27 cellular contexts compared by ENCODE assay signal in genomic region chr2:234163510-234163909, GRCh38.
A peak's percentile ranks its signal among the peaks of the same experiment; 100 is the strongest.
DNase-seq lines count a peak whose midpoint lies in the region; ATAC-seq and TF ChIP-seq lines count a peak whose summit lies in the region.
"Had no signal": no experiment of that assay in that cellular context is flagged by ENCODE, and none has a peak within 500 bp of the region (broad histone marks: within the 10 kb centered on the region; RNA-seq: fewer than 3 reads in every experiment).

No MANE protein-coding gene starts in this region.

- H3K4me3 ChIP-seq in CD4-positive, CD25-positive, alpha-beta regulatory T cell (ENCODE audit: low read depth, low read length), result no peak overlapping the region
- no peak overlapping the region for H3K4me3 ChIP-seq in naive thymus-derived CD4-positive, alpha-beta T cell (ENCODE audit: low read length)
- no peak overlapping the region for H3K4me3 ChIP-seq in osteoblast (ENCODE audit: insufficient read depth, low read length)
- H3K4me3 ChIP-seq in spleen, result no peak overlapping the region
- H3K4me3 ChIP-seq: breast epithelium, mucosa of descending colon, ovary, thoracic aorta, uterus had no signal

- H3K27ac Mint-ChIP-seq in activated CD4-positive, alpha-beta T cell treated with anti-CD3 and anti-CD28 coated beads for 36 hours, result peak overlapping the region; percentile 7
- peak overlapping the region; percentile 21 to 30 (median 24) for H3K27ac Mint-ChIP-seq in CD4-positive, CD25-positive, alpha-beta regulatory T cell
- H3K27ac Mint-ChIP-seq in T-cell, result peak overlapping the region; percentile 36 to 50
- H3K27ac Mint-ChIP-seq in naive thymus-derived CD4-positive, alpha-beta T cell, result peak overlapping the region in 8 of 9 donors; percentile 2 to 82 (median 58)
- no peak overlapping the region for H3K27ac Mint-ChIP-seq in activated CD4-positive, alpha-beta memory T cell treated with anti-CD3 and anti-CD28 coated beads, Interleukin-2, amount 10 ng/mL, durations not matched to agents 7 days and 5 days
- H3K27ac Mint-ChIP-seq: activated CD8-positive, alpha-beta memory T cell treated with anti-CD3 and anti-CD28 coated beads, Interleukin-2, amount 10 ng/mL, durations not matched to agents 7 days and 5 days; stimulated activated naive CD8-positive, alpha-beta T cell treated with anti-CD3 and anti-CD28 coated beads, Interleukin-15, Interleukin-2, amounts not matched to agents 100 ng/mL and 50 ng/mL, for 24 hours had no signal

- ATAC-seq in activated CD4-positive, alpha-beta T cell treated with anti-CD3 and anti-CD28 coated beads for 36 hours, result no peak
- no peak for ATAC-seq in CD4-positive, CD25-positive, alpha-beta regulatory T cell (ENCODE audit: low read depth in 2 of 2)
- ATAC-seq in T-cell (replicated peaks in 1 of 4), result no peak
- ATAC-seq in naive thymus-derived CD4-positive, alpha-beta T cell, result no peak
- ATAC-seq: activated naive CD4-positive, alpha-beta T cell treated with anti-CD3 and anti-CD28 coated beads, Interleukin-2, amount 50 U/mL, for 72 hours; mucosa of descending colon had no signal

- no peak overlapping the region for H2AFZ ChIP-seq in osteoblast (ENCODE audit: low read length)

- no peaks in the 10 kb centered on the region for H3K79me2 ChIP-seq in osteoblast (ENCODE audit: insufficient read depth, low read length)

- H3K4me2 ChIP-seq in osteoblast (ENCODE audit: insufficient read depth, low read length), result no peak overlapping the region

- TF ChIP-seq CTCF in osteoblast (IDR thresholded peaks at IDR 0.05; ENCODE audit: extremely low read depth, low read depth, low read length) (no peak), spleen (IDR thresholded peaks at IDR 0.05 in 8 of 11, conservative IDR thresholded peaks at IDR 0.05 in 3 of 11) (no peak)

- intact Hi-C loops in activated CD4-positive, alpha-beta T cell treated with anti-CD3 and anti-CD28 coated beads for 36 hours (cut with DNase I, micrococcal nuclease), result no loop called here
- intact Hi-C loops in naive thymus-derived CD4-positive, alpha-beta T cell (cut with micrococcal nuclease), result no loop called here
- intact Hi-C loops in spleen (cut with DNase I; ENCODE audit: low total_unique reads), result no loop called here

- no peak for DNase-seq in activated CD4-positive, alpha-beta T cell treated with anti-CD3 and anti-CD28 coated beads for 36 hours
- no peak for DNase-seq in activated CD4-positive, alpha-beta T cell treated with anti-CD3 and anti-CD28 coated beads, Interleukin-2, amount 50 U/mL, for 4 hours
- no peak for DNase-seq in CD4-positive, CD25-positive, alpha-beta regulatory T cell
- DNase-seq in T-cell (no peak), osteoblast (ENCODE audit: insufficient read length, low spot score, missing footprints) (no peak), spleen (no peak)
- no peak for DNase-seq in naive thymus-derived CD4-positive, alpha-beta T cell
- no peak for DNase-seq in activated CD4-positive, alpha-beta memory T cell treated with anti-CD3 and anti-CD28 coated beads, Interleukin-2, amount 10 ng/mL, durations not matched to agents 7 days and 5 days
- DNase-seq: activated CD4-positive, alpha-beta T cell treated with anti-CD3 and anti-CD28 coated beads for 48 hours; activated CD8-positive, alpha-beta memory T cell treated with anti-CD3 and anti-CD28 coated beads, Interleukin-2, amount 10 ng/mL, durations not matched to agents 7 days and 5 days; activated T-cell treated with anti-CD3 and anti-CD28 coated beads, Interleukin-2, amount 50 U/mL, for 48 hours; anterior cingulate cortex; DMS153; foreskin melanocyte; GOT3; kidney glomerular epithelial cell; mucosa of descending colon; NCI-H446 treated with DMSO at 0.1 percent for 48 hours; ovary; small intestine; stimulated activated CD4-positive, alpha-beta T cell treated with anti-CD3 and anti-CD28 coated beads, Interleukin-1b, Interleukin-23, amount 100 ng/mL, for 48 hours; T-helper 9 cell; uterus had no signal

- H3K27me3 ChIP-seq in CD4-positive, CD25-positive, alpha-beta regulatory T cell (ENCODE audit: control insufficient read depth, insufficient read depth, low read length), result no peaks in the 10 kb centered on the region
- H3K27me3 ChIP-seq in naive thymus-derived CD4-positive, alpha-beta T cell (ENCODE audit: control insufficient read depth in 2 of 2, insufficient read depth in 2 of 2, low read length in 2 of 2), result no peaks in the 10 kb centered on the region
- H3K27me3 ChIP-seq in osteoblast (ENCODE audit: insufficient read depth, low read length) (no peaks in the 10 kb centered on the region), spleen (replicated peaks in 1 of 7) (no peaks in the 10 kb centered on the region)
- H3K27me3 ChIP-seq: breast epithelium, ovary, uterus had no signal

- H3K9me3 ChIP-seq in CD4-positive, CD25-positive, alpha-beta regulatory T cell (ENCODE audit: control insufficient read depth in 2 of 2, low read length in 2 of 2), result no peaks in the 10 kb centered on the region
- no peaks in the 10 kb centered on the region for H3K9me3 ChIP-seq in naive thymus-derived CD4-positive, alpha-beta T cell (ENCODE audit: control insufficient read depth in 2 of 3, low read length in 3 of 3)
- H3K9me3 ChIP-seq in osteoblast (ENCODE audit: low read depth, low read length) (no peaks in the 10 kb centered on the region), spleen (no peaks in the 10 kb centered on the region)
- H3K9me3 ChIP-seq: breast epithelium, mucosa of descending colon, ovary, thoracic aorta, uterus had no signal

- no peaks in the 10 kb centered on the region for H3K36me3 Mint-ChIP-seq in activated CD4-positive, alpha-beta T cell treated with anti-CD3 and anti-CD28 coated beads for 36 hours (ENCODE audit: low read depth)
- H3K36me3 Mint-ChIP-seq in CD4-positive, CD25-positive, alpha-beta regulatory T cell, result peaks cover 5% of the 10 kb centered on the region
- no peaks in the 10 kb centered on the region for H3K36me3 Mint-ChIP-seq in T-cell
- peaks cover 0 to 6% (median 0%) of the 10 kb centered on the region in 5 donors for H3K36me3 Mint-ChIP-seq in naive thymus-derived CD4-positive, alpha-beta T cell
- no peaks in the 10 kb centered on the region for H3K36me3 Mint-ChIP-seq in activated CD4-positive, alpha-beta memory T cell treated with anti-CD3 and anti-CD28 coated beads, Interleukin-2, amount 10 ng/mL, durations not matched to agents 7 days and 5 days (ENCODE audit: low read depth)
- H3K36me3 Mint-ChIP-seq: activated CD8-positive, alpha-beta memory T cell treated with anti-CD3 and anti-CD28 coated beads, Interleukin-2, amount 10 ng/mL, durations not matched to agents 7 days and 5 days; activated naive CD4-positive, alpha-beta T cell treated with anti-CD3 and anti-CD28 coated beads, Interleukin-2, amount 50 U/mL, for 72 hours had no signal

- TF ChIP-seq POLR2A in spleen (IDR thresholded peaks at IDR 0.05), result no peak

- H3K27me3 Mint-ChIP-seq in activated CD4-positive, alpha-beta T cell treated with anti-CD3 and anti-CD28 coated beads for 36 hours, result no peaks in the 10 kb centered on the region
- peaks cover 4% of the 10 kb centered on the region for H3K27me3 Mint-ChIP-seq in CD4-positive, CD25-positive, alpha-beta regulatory T cell
- H3K27me3 Mint-ChIP-seq in T-cell, result no peaks in the 10 kb centered on the region
- no peaks in the 10 kb centered on the region for H3K27me3 Mint-ChIP-seq in naive thymus-derived CD4-positive, alpha-beta T cell
- no peaks in the 10 kb centered on the region for H3K27me3 Mint-ChIP-seq in activated CD4-positive, alpha-beta memory T cell treated with anti-CD3 and anti-CD28 coated beads, Interleukin-2, amount 10 ng/mL, durations not matched to agents 7 days and 5 days
- H3K27me3 Mint-ChIP-seq: activated CD8-positive, alpha-beta memory T cell treated with anti-CD3 and anti-CD28 coated beads, Interleukin-2, amount 10 ng/mL, durations not matched to agents 7 days and 5 days; stimulated activated naive CD8-positive, alpha-beta T cell treated with anti-CD3 and anti-CD28 coated beads, Interleukin-15, Interleukin-2, amounts not matched to agents 100 ng/mL and 50 ng/mL, for 24 hours had no signal

- 76 to 82% (median 77%) methylated on average over 3 of the region's 3 CpGs for WGBS in spleen, 5 donors

- CTCF ChIA-PET in activated CD4-positive, alpha-beta T cell treated with anti-CD3 and anti-CD28 coated beads for 36 hours (lab: Charles Lee), result interaction anchor here (0.6 kb wide), 3 partner anchors 11 to 423 kb away, joined by 3 read pairs; no protein-coding TSS in a partner anchor
- CTCF ChIA-PET in T-cell (lab: Charles Lee), result interaction anchor here (0.6 to 1.1 kb wide), 2 partner anchors 36 to 381 kb away, joined by 3 read pairs; no protein-coding TSS in a partner anchor
- CTCF ChIA-PET in naive thymus-derived CD4-positive, alpha-beta T cell (lab: Charles Lee), result no interaction called here
- CTCF ChIA-PET in activated CD4-positive, alpha-beta memory T cell treated with anti-CD3 and anti-CD28 coated beads, Interleukin-2, amount 10 ng/mL, durations not matched to agents 7 days and 5 days (lab: Charles Lee), result no interaction called here

- H3K4me3 Mint-ChIP-seq in activated CD4-positive, alpha-beta T cell treated with anti-CD3 and anti-CD28 coated beads for 36 hours, result no peak overlapping the region
- no peak overlapping the region for H3K4me3 Mint-ChIP-seq in CD4-positive, CD25-positive, alpha-beta regulatory T cell
- peak overlapping the region in 1 of 3 donors; percentile 46 for H3K4me3 Mint-ChIP-seq in T-cell
- peak overlapping the region in 5 of 10 donors; percentile 4 to 50 (median 12) for H3K4me3 Mint-ChIP-seq in naive thymus-derived CD4-positive, alpha-beta T cell
- H3K4me3 Mint-ChIP-seq in activated CD4-positive, alpha-beta memory T cell treated with anti-CD3 and anti-CD28 coated beads, Interleukin-2, amount 10 ng/mL, durations not matched to agents 7 days and 5 days, result no peak overlapping the region
- H3K4me3 Mint-ChIP-seq: activated CD8-positive, alpha-beta memory T cell treated with anti-CD3 and anti-CD28 coated beads, Interleukin-2, amount 10 ng/mL, durations not matched to agents 7 days and 5 days; stimulated activated naive CD8-positive, alpha-beta T cell treated with anti-CD3 and anti-CD28 coated beads, Interleukin-15, Interleukin-2, amounts not matched to agents 100 ng/mL and 50 ng/mL, for 24 hours had no signal

- peaks cover 11% of the 10 kb centered on the region for H3K4me1 ChIP-seq in CD4-positive, CD25-positive, alpha-beta regulatory T cell (ENCODE audit: control insufficient read depth, insufficient read depth, low read length, poor library complexity, severe bottlenecking)
- peaks cover 5 to 14% of the 10 kb centered on the region in 2 donors for H3K4me1 ChIP-seq in naive thymus-derived CD4-positive, alpha-beta T cell (ENCODE audit: control insufficient read depth in 2 of 2, insufficient read depth in 2 of 2, low read length in 2 of 2)
- H3K4me1 ChIP-seq in osteoblast (ENCODE audit: insufficient read depth, low read length) (peaks cover 10% of the 10 kb centered on the region), spleen (peaks cover 6 to 37% (median 18%) of the 10 kb centered on the region in 6 donors)
- H3K4me1 ChIP-seq: breast epithelium, uterus had no signal

- no peaks in the 10 kb centered on the region for H4K20me1 ChIP-seq in osteoblast (ENCODE audit: insufficient read depth, low read length)

- POLR2A ChIA-PET in activated CD4-positive, alpha-beta T cell treated with anti-CD3 and anti-CD28 coated beads for 36 hours (lab: Charles Lee), result no interaction called here
- POLR2A ChIA-PET in T-cell (lab: Charles Lee), result no interaction called here
- POLR2A ChIA-PET in naive thymus-derived CD4-positive, alpha-beta T cell (lab: Charles Lee), result interaction anchor here (1.2 kb wide), 1 partner anchor 12 kb away, joined by 4 read pairs; no protein-coding TSS in a partner anchor
- POLR2A ChIA-PET in activated CD4-positive, alpha-beta memory T cell treated with anti-CD3 and anti-CD28 coated beads, Interleukin-2, amount 10 ng/mL, durations not matched to agents 7 days and 5 days (lab: Charles Lee), result no interaction called here

- H3K9me3 Mint-ChIP-seq in activated CD4-positive, alpha-beta T cell treated with anti-CD3 and anti-CD28 coated beads for 36 hours (ENCODE audit: low read depth), result no peaks in the 10 kb centered on the region
- H3K9me3 Mint-ChIP-seq in CD4-positive, CD25-positive, alpha-beta regulatory T cell, result no peaks in the 10 kb centered on the region
- no peaks in the 10 kb centered on the region for H3K9me3 Mint-ChIP-seq in T-cell
- peaks cover 0 to 1% (median 0%) of the 10 kb centered on the region in 11 donors for H3K9me3 Mint-ChIP-seq in naive thymus-derived CD4-positive, alpha-beta T cell
- H3K9me3 Mint-ChIP-seq in activated CD4-positive, alpha-beta memory T cell treated with anti-CD3 and anti-CD28 coated beads, Interleukin-2, amount 10 ng/mL, durations not matched to agents 7 days and 5 days, result no peaks in the 10 kb centered on the region
- H3K9me3 Mint-ChIP-seq: stimulated activated naive CD8-positive, alpha-beta T cell treated with anti-CD3 and anti-CD28 coated beads, Interleukin-15, Interleukin-2, amounts not matched to agents 100 ng/mL and 50 ng/mL, for 24 hours had no signal

- H3K4me1 Mint-ChIP-seq in activated CD4-positive, alpha-beta T cell treated with anti-CD3 and anti-CD28 coated beads for 36 hours, result peaks cover 21% of the 10 kb centered on the region
- H3K4me1 Mint-ChIP-seq in CD4-positive, CD25-positive, alpha-beta regulatory T cell, result peaks cover 5 to 27% (median 23%) of the 10 kb centered on the region in 4 donors
- H3K4me1 Mint-ChIP-seq in T-cell, result peaks cover 25 to 35% (median 29%) of the 10 kb centered on the region in 3 donors
- H3K4me1 Mint-ChIP-seq in naive thymus-derived CD4-positive, alpha-beta T cell, result peaks cover 11 to 44% (median 31%) of the 10 kb centered on the region in 7 donors
- H3K4me1 Mint-ChIP-seq in activated CD4-positive, alpha-beta memory T cell treated with anti-CD3 and anti-CD28 coated beads, Interleukin-2, amount 10 ng/mL, durations not matched to agents 7 days and 5 days, result peaks cover 24% of the 10 kb centered on the region

- no peaks in the 10 kb centered on the region for H3K36me3 ChIP-seq in CD4-positive, CD25-positive, alpha-beta regulatory T cell (ENCODE audit: control insufficient read depth, insufficient read depth, low read length)
- no peaks in the 10 kb centered on the region for H3K36me3 ChIP-seq in naive thymus-derived CD4-positive, alpha-beta T cell (ENCODE audit: control insufficient read depth in 2 of 3, insufficient read depth in 3 of 3, low read length in 3 of 3)
- H3K36me3 ChIP-seq in osteoblast (ENCODE audit: insufficient read depth, low read length), result no peaks in the 10 kb centered on the region
- H3K36me3 ChIP-seq in spleen, result no peaks in the 10 kb centered on the region
- H3K36me3 ChIP-seq: breast epithelium, ovary, thoracic aorta, uterus had no signal

- no peak overlapping the region for H3K27ac ChIP-seq in CD4-positive, CD25-positive, alpha-beta regulatory T cell (ENCODE audit: insufficient read depth, low read length, poor library complexity, severe bottlenecking)
- no peak overlapping the region for H3K27ac ChIP-seq in naive thymus-derived CD4-positive, alpha-beta T cell (ENCODE audit: low read depth, low read length)
- H3K27ac ChIP-seq in osteoblast (ENCODE audit: low read depth, low read length) (no peak overlapping the region), spleen (no peak overlapping the region)
- H3K27ac ChIP-seq: breast epithelium, ovary, thoracic aorta, uterus had no signal

Comparison
In these comparisons a context has a peak if more than half of its experiments do, and no peak if none do; other contexts are left out.
1. CTCF ChIA-PET loops: an anchor here in activated CD4-positive, alpha-beta T cell treated with anti-CD3 and anti-CD28 coated beads for 36 hours (0.6 kb wide) and T-cell (0.6 to 1.1 kb wide); none called in naive thymus-derived CD4-positive, alpha-beta T cell and activated CD4-positive, alpha-beta memory T cell treated with anti-CD3 and anti-CD28 coated beads, Interleukin-2, amount 10 ng/mL, durations not matched to agents 7 days and 5 days.